In genomic region chr3:10187295-10187876, GRCh38 we compare ENCODE assay signal across 14 cellular contexts. TPM values are rescaled to one million over a fixed set of nuclear protein-coding genes. Genes with fewer than 3 reads are reported as not detected.
A peak's percentile ranks its signal among the peaks of the same experiment; 100 is the strongest.
DNase-seq lines count a peak whose midpoint lies in the region; ATAC-seq and TF ChIP-seq lines count a peak whose summit lies in the region.
"Had no signal": no experiment of that assay in that cellular context is flagged by ENCODE, and none has a peak within 500 bp of the region (broad histone marks: within the 10 kb centered on the region; RNA-seq: fewer than 3 reads in every experiment).

No MANE protein-coding gene starts in this region.

- no peaks in the 10 kb centered on the region for H3K36me3 Mint-ChIP-seq in GM23338 (ENCODE audit: low read depth)
- peaks cover 4% of the 10 kb centered on the region for H3K36me3 Mint-ChIP-seq in activated naive CD8-positive, alpha-beta T cell treated with anti-CD3 and anti-CD28 coated beads for 36 hours
- H3K36me3 Mint-ChIP-seq: type B pancreatic cell had no signal

- TF ChIP-seq CTCF in GM23338 (conservative IDR thresholded peaks at IDR 0.05; ENCODE audit: low read depth in 2 of 2) (no peak), BE2C (IDR thresholded peaks at IDR 0.05; ENCODE audit: low read depth, low read length) (no peak)

- H3F3A ChIP-seq in GM23338 (replicated peaks; ENCODE audit: low read depth) = no peaks in the 10 kb centered on the region

- no peaks in the 10 kb centered on the region for H3K9me3 Mint-ChIP-seq in GM23338
- no peaks in the 10 kb centered on the region for H3K9me3 Mint-ChIP-seq in activated naive CD8-positive, alpha-beta T cell treated with anti-CD3 and anti-CD28 coated beads for 36 hours
- H3K9me3 Mint-ChIP-seq: type B pancreatic cell had no signal

- peaks cover 7% of the 10 kb centered on the region for H3K79me2 ChIP-seq in ACC112 (ENCODE audit: control insufficient read depth, insufficient read depth, low read length, unreplicated experiment)
- H3K79me2 ChIP-seq in GM23338 (replicated peaks; ENCODE audit: insufficient read depth) = no peaks in the 10 kb centered on the region
- H3K79me2 ChIP-seq: parathyroid adenoma had no signal

- peak overlapping the region; percentile 15; the same call in 1 of the 2 replicates for H3K4me2 ChIP-seq in GM23338

- H4K20me1 ChIP-seq in GM23338 (replicated peaks; ENCODE audit: insufficient read depth) = no peaks in the 10 kb centered on the region

- H3K36me3 ChIP-seq in ACC112 (ENCODE audit: insufficient read depth, low read length) (peaks cover 7% of the 10 kb centered on the region; the same call in 1 of the 2 replicates), GM23338 (ENCODE audit: insufficient read depth) (no peaks in the 10 kb centered on the region), BE2C (no peaks in the 10 kb centered on the region)
- H3K36me3 ChIP-seq: colonic mucosa had no signal

- ATAC-seq in GM23338 (peak; percentile 64), GM18870 (IDR thresholded peaks at IDR 0.05; ENCODE audit: unreplicated experiment) (no peak)
- ATAC-seq: activated CD8-positive, alpha-beta memory T cell treated with anti-CD3 and anti-CD28 coated beads, Interleukin-2, amount 10 ng/mL, durations not matched to agents 7 days and 5 days had no signal

- no peaks in the 10 kb centered on the region for H3K27me3 ChIP-seq in ACC112 (ENCODE audit: insufficient read depth, low read length)
- no peaks in the 10 kb centered on the region for H3K27me3 ChIP-seq in GM23338 (ENCODE audit: insufficient read depth)
- H3K27me3 ChIP-seq in BE2C = no peaks in the 10 kb centered on the region
- H3K27me3 ChIP-seq: colonic mucosa had no signal

- H3K9me2 ChIP-seq in GM23338 (ENCODE audit: insufficient read depth) = no peaks in the 10 kb centered on the region

- H2AFZ ChIP-seq in ACC112 (ENCODE audit: low read length, unreplicated experiment) (no peak overlapping the region), GM23338 (no peak overlapping the region)
- H2AFZ ChIP-seq: parathyroid adenoma had no signal

- H3K4me3 ChIP-seq in ACC112 (ENCODE audit: low read depth, low read length) (no peak overlapping the region), GM23338 (no peak overlapping the region), BE2C (ENCODE audit: low read depth, low read length) (no peak overlapping the region)
- H3K4me3 ChIP-seq: colonic mucosa had no signal

- DNase-seq in GM23338 (ENCODE audit: low spot score) (peak; percentile 39), medulla oblongata (ENCODE audit: extremely low spot score) (peak; percentile 76), BE2C (no peak), UCSD-AML1 (lab: John Stamatoyannopoulos, UW; ENCODE audit: unreplicated experiment) (no peak), AG08396 (ENCODE audit: low spot score) (no peak)
- DNase-seq in activated naive CD8-positive, alpha-beta T cell treated with anti-CD3 and anti-CD28 coated beads for 36 hours = no peak
- DNase-seq: activated CD8-positive, alpha-beta memory T cell treated with anti-CD3 and anti-CD28 coated beads, Interleukin-2, amount 10 ng/mL, durations not matched to agents 7 days and 5 days; colonic mucosa; NCI-H187 treated with DMSO at 0.1 percent for 48 hours; NCI-H69 had no signal

- peaks cover 19% of the 10 kb centered on the region for H3K4me1 Mint-ChIP-seq in GM23338
- peaks cover 58% of the 10 kb centered on the region for H3K4me1 Mint-ChIP-seq in activated naive CD8-positive, alpha-beta T cell treated with anti-CD3 and anti-CD28 coated beads for 36 hours

- peaks cover 49% of the 10 kb centered on the region for H3K4me1 ChIP-seq in ACC112 (ENCODE audit: control insufficient read depth, insufficient read depth, low read length, unreplicated experiment)
- peaks cover 4% of the 10 kb centered on the region; the same call in 1 of the 2 replicates for H3K4me1 ChIP-seq in GM23338 (ENCODE audit: insufficient read depth)
- H3K4me1 ChIP-seq in BE2C = no peaks in the 10 kb centered on the region

- H3K27me3 Mint-ChIP-seq in GM23338 (ENCODE audit: insufficient read depth, low read depth, poor library complexity) = peaks cover 2% of the 10 kb centered on the region
- no peaks in the 10 kb centered on the region for H3K27me3 Mint-ChIP-seq in activated naive CD8-positive, alpha-beta T cell treated with anti-CD3 and anti-CD28 coated beads for 36 hours
- H3K27me3 Mint-ChIP-seq: activated CD8-positive, alpha-beta memory T cell treated with anti-CD3 and anti-CD28 coated beads, Interleukin-2, amount 10 ng/mL, durations not matched to agents 7 days and 5 days; type B pancreatic cell had no signal

- H3K9me3 ChIP-seq in BE2C = no peaks in the 10 kb centered on the region
- H3K9me3 ChIP-seq: colonic mucosa had no signal

- H3K4me3 Mint-ChIP-seq in GM23338 = no peak overlapping the region
- H3K4me3 Mint-ChIP-seq in activated naive CD8-positive, alpha-beta T cell treated with anti-CD3 and anti-CD28 coated beads for 36 hours = no peak overlapping the region
- H3K4me3 Mint-ChIP-seq: activated CD8-positive, alpha-beta memory T cell treated with anti-CD3 and anti-CD28 coated beads, Interleukin-2, amount 10 ng/mL, durations not matched to agents 7 days and 5 days; type B pancreatic cell had no signal

- H3K27ac ChIP-seq in ACC112 (ENCODE audit: low read depth, low read length) = peak overlapping the region; percentile 53; the same call in 1 of the 2 replicates
- H3K27ac ChIP-seq in GM23338 (ENCODE audit: low read depth) = no peak overlapping the region
- H3K27ac ChIP-seq: colonic mucosa, parathyroid adenoma had no signal

- H3K27ac Mint-ChIP-seq in GM23338 = no peak overlapping the region
- H3K27ac Mint-ChIP-seq in activated naive CD8-positive, alpha-beta T cell treated with anti-CD3 and anti-CD28 coated beads for 36 hours = peak overlapping the region; percentile 35
- H3K27ac Mint-ChIP-seq: type B pancreatic cell had no signal

RNA-seq across cellular contexts. Expression of gene IRAK2, which starts 22.7 kb away (rescaled TPM):
- total RNA-seq in GM23338 (2014; rRNA removed; shearing (Covaris generic)) = 0.85 and 1.4 TPM in 2 replicates
- polyA plus RNA-seq in GM23338 (2016; fragmentation: Nextera tagmentation; extraction: Ambion mirVana) = 0.37 and 0.68 TPM in 2 replicates
- 1 to 10 TPM; 2.6 to 3.1 TPM for total RNA-seq in activated naive CD8-positive, alpha-beta T cell treated with anti-CD3 and anti-CD28 coated beads for 36 hours
- 0.37 TPM for polyA plus RNA-seq in BE2C (2012; ENCODE audit: insufficient read depth, insufficient read length, low read depth)

RNA-seq across cellular contexts. Expression of gene VHL, which starts 45.8 kb away (rescaled TPM):
- 46.7 and 62.8 TPM in 2 replicates for total RNA-seq in GM23338 (2014; rRNA removed; shearing (Covaris generic))
- 16.7 and 18.7 TPM in 2 replicates for polyA plus RNA-seq in GM23338 (2016; fragmentation: Nextera tagmentation; extraction: Ambion mirVana)
- total RNA-seq in activated naive CD8-positive, alpha-beta T cell treated with anti-CD3 and anti-CD28 coated beads for 36 hours = 10 to 100 TPM; 42.0 to 42.2 TPM
- 22.8 TPM for polyA plus RNA-seq in BE2C (2012; ENCODE audit: insufficient read depth, insufficient read length, low read depth)

Comparison
In these comparisons a context has a peak if more than half of its experiments do, and no peak if none do; other contexts are left out.
1. DNase-seq: peak in GM23338 (single experiment) and medulla oblongata (single experiment); none in activated naive CD8-positive, alpha-beta T cell treated with anti-CD3 and anti-CD28 coated beads for 36 hours (single experiment), BE2C (single experiment), UCSD-AML1 (single experiment) and AG08396 (single experiment).